In the genomic region with DNA sequence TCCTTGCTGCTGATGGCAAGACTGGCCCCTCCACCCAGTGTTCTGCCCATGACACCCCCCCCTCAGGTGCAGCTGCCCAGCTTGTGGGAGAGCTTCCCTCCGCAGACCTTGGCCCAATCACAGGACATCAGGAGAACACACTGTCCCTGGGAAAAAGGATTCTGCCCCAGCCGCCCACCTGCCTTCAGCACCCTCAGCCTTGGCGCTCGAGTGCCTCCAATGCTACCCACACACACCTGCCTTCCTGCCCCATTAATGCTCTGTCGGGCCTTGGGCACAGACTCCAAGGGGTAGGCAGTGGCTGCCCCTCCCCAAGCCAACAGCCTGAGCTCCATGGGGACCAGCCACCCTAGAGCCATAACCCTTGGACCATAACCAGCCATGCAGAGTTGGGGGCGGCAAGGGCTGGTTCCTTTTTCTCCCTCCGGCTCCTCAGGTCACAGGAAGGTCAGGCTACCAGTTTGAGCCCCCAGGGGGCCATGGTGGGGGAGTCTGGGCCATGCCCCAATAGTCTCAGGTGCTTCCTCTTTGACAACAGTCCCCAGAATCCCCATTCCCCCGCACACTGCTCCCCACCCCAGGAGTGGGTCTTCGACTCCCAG, we compare ENCODE assay signal across 2 cellular contexts.
TF ChIP-seq lines count a peak whose summit lies in the region.

No MANE protein-coding gene starts in this region.

TF ChIP-seq in SK-N-SH, 30 proteins besides CTCF, POLR2A, EP300 and RAD21 (continued from another document):
- no peak for TF ChIP-seq PBX3 (IDR thresholded peaks at IDR 0.05)
- no peak for TF ChIP-seq FOXM1 (IDR thresholded peaks at IDR 0.05; ENCODE audit: low read depth)
- no peak for TF ChIP-seq GABPA (IDR thresholded peaks at IDR 0.05; ENCODE audit: low read depth)
- TF ChIP-seq SIN3A (IDR thresholded peaks at IDR 0.05; ENCODE audit: borderline replicate concordance, low read depth, low read length) = no peak
- no peak for TF ChIP-seq YY1 (IDR thresholded peaks at IDR 0.05; ENCODE audit: low read depth)
- TF ChIP-seq POLR2AphosphoS5 (IDR thresholded peaks at IDR 0.05; ENCODE audit: low read depth, low read length) = no peak
- no peak for TF ChIP-seq EZH2phosphoT487 (IDR thresholded peaks at IDR 0.05; ENCODE audit: borderline replicate concordance, low read depth)
- TF ChIP-seq, protein P1, sequence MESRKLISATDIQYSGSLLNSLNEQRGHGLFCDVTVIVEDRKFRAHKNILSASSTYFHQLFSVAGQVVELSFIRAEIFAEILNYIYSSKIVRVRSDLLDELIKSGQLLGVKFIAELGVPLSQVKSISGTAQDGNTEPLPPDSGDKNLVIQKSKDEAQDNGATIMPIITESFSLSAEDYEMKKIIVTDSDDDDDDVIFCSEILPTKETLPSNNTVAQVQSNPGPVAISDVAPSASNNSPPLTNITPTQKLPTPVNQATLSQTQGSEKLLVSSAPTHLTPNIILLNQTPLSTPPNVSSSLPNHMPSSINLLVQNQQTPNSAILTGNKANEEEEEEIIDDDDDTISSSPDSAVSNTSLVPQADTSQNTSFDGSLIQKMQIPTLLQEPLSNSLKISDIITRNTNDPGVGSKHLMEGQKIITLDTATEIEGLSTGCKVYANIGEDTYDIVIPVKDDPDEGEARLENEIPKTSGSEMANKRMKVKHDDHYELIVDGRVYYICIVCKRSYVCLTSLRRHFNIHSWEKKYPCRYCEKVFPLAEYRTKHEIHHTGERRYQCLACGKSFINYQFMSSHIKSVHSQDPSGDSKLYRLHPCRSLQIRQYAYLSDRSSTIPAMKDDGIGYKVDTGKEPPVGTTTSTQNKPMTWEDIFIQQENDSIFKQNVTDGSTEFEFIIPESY (IDR thresholded peaks at IDR 0.05; ENCODE audit: borderline replicate concordance, low read depth) = no peak
- no peak for TF ChIP-seq GATA2 (CRISPR knock-in tag; IDR thresholded peaks at IDR 0.05)
- TF ChIP-seq NRF1 (IDR thresholded peaks at IDR 0.05; ENCODE audit: low read depth, low read length) = no peak
- TF ChIP-seq, protein P2, sequence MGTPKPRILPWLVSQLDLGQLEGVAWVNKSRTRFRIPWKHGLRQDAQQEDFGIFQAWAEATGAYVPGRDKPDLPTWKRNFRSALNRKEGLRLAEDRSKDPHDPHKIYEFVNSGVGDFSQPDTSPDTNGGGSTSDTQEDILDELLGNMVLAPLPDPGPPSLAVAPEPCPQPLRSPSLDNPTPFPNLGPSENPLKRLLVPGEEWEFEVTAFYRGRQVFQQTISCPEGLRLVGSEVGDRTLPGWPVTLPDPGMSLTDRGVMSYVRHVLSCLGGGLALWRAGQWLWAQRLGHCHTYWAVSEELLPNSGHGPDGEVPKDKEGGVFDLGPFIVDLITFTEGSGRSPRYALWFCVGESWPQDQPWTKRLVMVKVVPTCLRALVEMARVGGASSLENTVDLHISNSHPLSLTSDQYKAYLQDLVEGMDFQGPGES (IDR thresholded peaks at IDR 0.05; ENCODE audit: low read depth, low read length) = no peak
- TF ChIP-seq RXRA (IDR thresholded peaks at IDR 0.05; ENCODE audit: borderline replicate concordance, low read depth) = no peak
- no peak for TF ChIP-seq RCOR1 (IDR thresholded peaks at IDR 0.05; ENCODE audit: low read length)
- no peak for TF ChIP-seq TAF1 (IDR thresholded peaks at IDR 0.05; ENCODE audit: borderline replicate concordance, low read depth, low read length)
- TF ChIP-seq REST (IDR thresholded peaks at IDR 0.05; ENCODE audit: low read depth, low read length) = no peak
- TF ChIP-seq, protein P3, sequence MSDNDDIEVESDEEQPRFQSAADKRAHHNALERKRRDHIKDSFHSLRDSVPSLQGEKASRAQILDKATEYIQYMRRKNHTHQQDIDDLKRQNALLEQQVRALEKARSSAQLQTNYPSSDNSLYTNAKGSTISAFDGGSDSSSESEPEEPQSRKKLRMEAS (IDR thresholded peaks at IDR 0.05; ENCODE audit: low read depth) = no peak

TF ChIP-seq in SK-N-SH treated with all-trans-retinoic acid at 6 μM for 48 hours, 23 proteins besides CTCF, POLR2A, EP300 and RAD21 (continued from another document):
- TF ChIP-seq, protein P4, sequence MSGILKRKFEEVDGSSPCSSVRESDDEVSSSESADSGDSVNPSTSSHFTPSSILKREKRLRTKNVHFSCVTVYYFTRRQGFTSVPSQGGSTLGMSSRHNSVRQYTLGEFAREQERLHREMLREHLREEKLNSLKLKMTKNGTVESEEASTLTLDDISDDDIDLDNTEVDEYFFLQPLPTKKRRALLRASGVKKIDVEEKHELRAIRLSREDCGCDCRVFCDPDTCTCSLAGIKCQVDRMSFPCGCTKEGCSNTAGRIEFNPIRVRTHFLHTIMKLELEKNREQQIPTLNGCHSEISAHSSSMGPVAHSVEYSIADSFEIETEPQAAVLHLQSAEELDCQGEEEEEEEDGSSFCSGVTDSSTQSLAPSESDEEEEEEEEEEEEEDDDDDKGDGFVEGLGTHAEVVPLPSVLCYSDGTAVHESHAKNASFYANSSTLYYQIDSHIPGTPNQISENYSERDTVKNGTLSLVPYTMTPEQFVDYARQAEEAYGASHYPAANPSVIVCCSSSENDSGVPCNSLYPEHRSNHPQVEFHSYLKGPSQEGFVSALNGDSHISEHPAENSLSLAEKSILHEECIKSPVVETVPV (CRISPR knock-in tag; IDR thresholded peaks at IDR 0.05) = no peak
- no peak for TF ChIP-seq PPARA (CRISPR knock-in tag; IDR thresholded peaks at IDR 0.05; ENCODE audit: borderline replicate concordance)
